Comparison of ENCODE assay signal across 9 cellular contexts in the genomic region with DNA sequence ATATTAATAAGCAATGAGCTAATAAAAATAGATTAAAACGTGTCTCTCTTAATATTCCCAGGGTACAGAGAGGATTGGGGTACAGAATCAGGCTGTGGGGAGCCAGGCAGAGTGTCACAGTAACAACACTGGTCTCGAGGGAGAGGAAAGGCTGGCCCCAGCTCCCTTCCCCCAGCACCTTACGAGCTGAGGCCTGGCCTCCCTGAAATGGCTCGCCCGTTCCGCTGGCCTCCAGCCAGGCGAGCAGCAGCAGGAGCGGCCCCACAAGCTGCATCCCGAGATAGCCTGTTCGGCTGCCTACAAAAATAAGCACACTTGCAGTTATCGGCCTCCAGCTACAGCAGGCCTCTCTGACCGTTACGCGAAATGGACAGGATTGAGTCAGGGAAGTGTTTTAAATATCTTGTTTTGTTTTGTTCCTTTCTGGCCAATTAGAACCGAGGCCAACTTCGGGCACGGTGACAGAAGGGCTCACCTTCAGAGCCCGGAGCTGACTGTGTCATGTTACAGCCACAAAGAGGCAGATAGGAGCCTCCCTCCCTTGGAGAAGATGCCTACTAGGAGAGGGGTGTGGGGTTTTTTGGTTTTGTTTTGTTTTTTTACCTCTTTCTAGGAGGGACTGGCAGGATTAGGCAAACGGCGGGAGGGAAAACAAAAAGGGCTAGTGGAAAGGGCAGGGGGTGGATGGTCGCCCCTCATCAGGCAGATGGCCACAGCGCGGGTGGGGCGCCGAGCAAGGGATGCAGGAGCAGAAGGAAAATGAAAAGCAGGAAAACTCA. TPM values are rescaled to one million over a fixed set of nuclear protein-coding genes. Genes with fewer than 3 reads are reported as not detected.
A peak's percentile ranks its signal among the peaks of the same experiment; 100 is the strongest.
DNase-seq lines count a peak whose midpoint lies in the region; ATAC-seq and TF ChIP-seq lines count a peak whose summit lies in the region.
"Had no signal": no experiment of that assay in that cellular context is flagged by ENCODE, and none has a peak within 500 bp of the region (broad histone marks: within the 10 kb centered on the region; RNA-seq: fewer than 3 reads in every experiment).

No MANE protein-coding gene starts in this region.

- no peaks in the 10 kb centered on the region for H3K27me3 ChIP-seq in Panc1 (ENCODE audit: control insufficient read depth, insufficient read depth, low read length)
- no peaks in the 10 kb centered on the region for H3K27me3 ChIP-seq in ectodermal cell (ENCODE audit: control insufficient read depth, insufficient read depth, low read length, poor library complexity, severe bottlenecking)

- ATAC-seq in Panc1 (peak; percentile 64), GM18873 (IDR thresholded peaks at IDR 0.05; ENCODE audit: low FRiP score, unreplicated experiment) (no peak)

- DNase-seq in DMS153 (lab: John Stamatoyannopoulos, UW) (peak; percentile 82), Panc1 (ENCODE audit: low read depth, low spot score) (no peak), lung microvascular endothelial cell (ENCODE audit: low read depth in 2 of 2) (peak; percentile 97 to 99)
- no peak for DNase-seq in activated T-cell treated with anti-CD3 and anti-CD28 coated beads, Interleukin-2, amount 50 U/mL, for 24 hours

- TF ChIP-seq CTCF in Panc1 (IDR thresholded peaks at IDR 0.05), result no peak

- peaks cover 72% of the 10 kb centered on the region for H3K4me1 ChIP-seq in Panc1 (ENCODE audit: control insufficient read depth, insufficient read depth, low read length)
- H3K4me1 ChIP-seq in ectodermal cell (ENCODE audit: control insufficient read depth, insufficient read depth, low read length), result peaks cover 61% of the 10 kb centered on the region

- in situ Hi-C loops in Panc1 (cut with HindIII; ENCODE audit: low pct_unique_long_range_greater_than_20kb, low sequenced_read_pairs), result no loop called here

- POLR2A ChIA-PET in Panc1 (lab: Charles Lee), result no interaction called here

- H3K27ac ChIP-seq in Panc1 (ENCODE audit: low read length) (peak overlapping the region; percentile 100), ectodermal cell (ENCODE audit: insufficient read depth, low read depth, low read length, poor library complexity, severe bottlenecking) (peak overlapping the region; percentile 96), temporal lobe (ENCODE audit: low read depth, low read length) (peak overlapping the region; percentile 100)

- H3K27me3 Mint-ChIP-seq in activated T-cell treated with anti-CD3 and anti-CD28 coated beads, Interleukin-2, amount 50 U/mL, for 24 hours, result no peaks in the 10 kb centered on the region

- H3K9me3 ChIP-seq in Panc1 (ENCODE audit: control insufficient read depth, insufficient read depth, low read depth, low read length), result no peaks in the 10 kb centered on the region
- H3K9me3 ChIP-seq in ectodermal cell (ENCODE audit: control insufficient read depth, low read length), result no peaks in the 10 kb centered on the region

- intact Hi-C loops in Panc1 (cut with micrococcal nuclease; ENCODE audit: unreplicated experiment), result no loop called here

- no peak overlapping the region for H3K4me3 Mint-ChIP-seq in activated T-cell treated with anti-CD3 and anti-CD28 coated beads, Interleukin-2, amount 50 U/mL, for 24 hours
- H3K4me3 Mint-ChIP-seq: T-helper 1 cell treated with Interleukin-12 subunit alpha and Interleukin-12 subunit beta and Interleukin-4 antibody, amounts not matched to agents 30 μg/mL and 1 μg/mL, for 36 hours had no signal

- peaks cover 6% of the 10 kb centered on the region for H3K36me3 Mint-ChIP-seq in activated T-cell treated with anti-CD3 and anti-CD28 coated beads, Interleukin-2, amount 50 U/mL, for 24 hours (ENCODE audit: low read depth)

- peaks cover 55% of the 10 kb centered on the region for H3K4me1 Mint-ChIP-seq in activated T-cell treated with anti-CD3 and anti-CD28 coated beads, Interleukin-2, amount 50 U/mL, for 24 hours (ENCODE audit: low read depth)

- CTCF ChIA-PET in Panc1 (lab: Charles Lee), result interaction anchor here (0.6 to 1.2 kb wide), 2 partner anchors 23 to 39 kb away, joined by 6 to 8 read pairs; no protein-coding TSS in a partner anchor

- H3K4me3 ChIP-seq in Panc1 (ENCODE audit: low read depth in 2 of 2, low read length in 2 of 2), result peak overlapping the region; percentile 11 to 13
- H3K4me3 ChIP-seq in ectodermal cell (ENCODE audit: insufficient read depth, low read depth, low read length), result peak overlapping the region; percentile 13

- no peak; the same call in 1 of the 2 replicates for TF ChIP-seq RAD21 in Ishikawa (IDR thresholded peaks at IDR 0.05; ENCODE audit: low read depth)

- H3K27ac Mint-ChIP-seq in activated T-cell treated with anti-CD3 and anti-CD28 coated beads, Interleukin-2, amount 50 U/mL, for 24 hours, result no peak overlapping the region

- no TSS peak for BruUV-seq in Panc1 (replicated peaks; lab: Mats Ljungman, UMichigan)

- TF ChIP-seq EP300 in Ishikawa (IDR thresholded peaks at IDR 0.05; ENCODE audit: borderline replicate concordance), result no peak

- H3K36me3 ChIP-seq in Panc1 (ENCODE audit: control insufficient read depth, insufficient read depth, low read length) (no peaks in the 10 kb centered on the region), ectodermal cell (ENCODE audit: control insufficient read depth, insufficient read depth, low read length) (no peaks in the 10 kb centered on the region)

- WGBS in ectodermal cell, 2 experiments, result 13 to 16% methylated on average over 25 of the region's 25 CpGs

- H3K9me3 Mint-ChIP-seq in activated T-cell treated with anti-CD3 and anti-CD28 coated beads, Interleukin-2, amount 50 U/mL, for 24 hours, result no peaks in the 10 kb centered on the region
- H3K9me3 Mint-ChIP-seq: T-helper 1 cell treated with Interleukin-12 subunit alpha and Interleukin-12 subunit beta and Interleukin-4 antibody, amounts not matched to agents 30 μg/mL and 1 μg/mL, for 36 hours had no signal

TF ChIP-seq in Ishikawa, 13 proteins besides CTCF, POLR2A, EP300 and RAD21:
- TF ChIP-seq EGR1 (IDR thresholded peaks at IDR 0.05) (no peak), ZBTB7A (IDR thresholded peaks at IDR 0.05; ENCODE audit: low read depth) (0 out of 2 replicates have a peak, but pooled peaks have one; percentile 47), FOXM1 (IDR thresholded peaks at IDR 0.05; ENCODE audit: borderline replicate concordance, low read depth) (peak; percentile 97), CEBPB (IDR thresholded peaks at IDR 0.05) (no peak), TAF1 (IDR thresholded peaks at IDR 0.05; ENCODE audit: low read depth) (0 out of 2 replicates have a peak, but pooled peaks have one; percentile 29), NFIC (IDR thresholded peaks at IDR 0.05) (peak; percentile 82), TEAD4 (IDR thresholded peaks at IDR 0.05) (no peak), TCF12 (IDR thresholded peaks at IDR 0.05; ENCODE audit: low read depth) (peak; percentile 48; the same call in 1 of the 2 replicates), YY1 (IDR thresholded peaks at IDR 0.05; ENCODE audit: low read depth) (no peak), CREB1 (IDR thresholded peaks at IDR 0.05; ENCODE audit: low read depth) (no peak)
- TF ChIP-seq, protein P1, sequence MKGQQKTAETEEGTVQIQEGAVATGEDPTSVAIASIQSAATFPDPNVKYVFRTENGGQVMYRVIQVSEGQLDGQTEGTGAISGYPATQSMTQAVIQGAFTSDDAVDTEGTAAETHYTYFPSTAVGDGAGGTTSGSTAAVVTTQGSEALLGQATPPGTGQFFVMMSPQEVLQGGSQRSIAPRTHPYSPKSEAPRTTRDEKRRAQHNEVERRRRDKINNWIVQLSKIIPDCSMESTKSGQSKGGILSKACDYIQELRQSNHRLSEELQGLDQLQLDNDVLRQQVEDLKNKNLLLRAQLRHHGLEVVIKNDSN (IDR thresholded peaks at IDR 0.05), result no peak; the same call in 1 of the 2 replicates
- TF ChIP-seq, protein P2, sequence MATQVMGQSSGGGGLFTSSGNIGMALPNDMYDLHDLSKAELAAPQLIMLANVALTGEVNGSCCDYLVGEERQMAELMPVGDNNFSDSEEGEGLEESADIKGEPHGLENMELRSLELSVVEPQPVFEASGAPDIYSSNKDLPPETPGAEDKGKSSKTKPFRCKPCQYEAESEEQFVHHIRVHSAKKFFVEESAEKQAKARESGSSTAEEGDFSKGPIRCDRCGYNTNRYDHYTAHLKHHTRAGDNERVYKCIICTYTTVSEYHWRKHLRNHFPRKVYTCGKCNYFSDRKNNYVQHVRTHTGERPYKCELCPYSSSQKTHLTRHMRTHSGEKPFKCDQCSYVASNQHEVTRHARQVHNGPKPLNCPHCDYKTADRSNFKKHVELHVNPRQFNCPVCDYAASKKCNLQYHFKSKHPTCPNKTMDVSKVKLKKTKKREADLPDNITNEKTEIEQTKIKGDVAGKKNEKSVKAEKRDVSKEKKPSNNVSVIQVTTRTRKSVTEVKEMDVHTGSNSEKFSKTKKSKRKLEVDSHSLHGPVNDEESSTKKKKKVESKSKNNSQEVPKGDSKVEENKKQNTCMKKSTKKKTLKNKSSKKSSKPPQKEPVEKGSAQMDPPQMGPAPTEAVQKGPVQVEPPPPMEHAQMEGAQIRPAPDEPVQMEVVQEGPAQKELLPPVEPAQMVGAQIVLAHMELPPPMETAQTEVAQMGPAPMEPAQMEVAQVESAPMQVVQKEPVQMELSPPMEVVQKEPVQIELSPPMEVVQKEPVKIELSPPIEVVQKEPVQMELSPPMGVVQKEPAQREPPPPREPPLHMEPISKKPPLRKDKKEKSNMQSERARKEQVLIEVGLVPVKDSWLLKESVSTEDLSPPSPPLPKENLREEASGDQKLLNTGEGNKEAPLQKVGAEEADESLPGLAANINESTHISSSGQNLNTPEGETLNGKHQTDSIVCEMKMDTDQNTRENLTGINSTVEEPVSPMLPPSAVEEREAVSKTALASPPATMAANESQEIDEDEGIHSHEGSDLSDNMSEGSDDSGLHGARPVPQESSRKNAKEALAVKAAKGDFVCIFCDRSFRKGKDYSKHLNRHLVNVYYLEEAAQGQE (IDR thresholded peaks at IDR 0.05; ENCODE audit: low read depth), result no peak
- TF ChIP-seq, protein P3, sequence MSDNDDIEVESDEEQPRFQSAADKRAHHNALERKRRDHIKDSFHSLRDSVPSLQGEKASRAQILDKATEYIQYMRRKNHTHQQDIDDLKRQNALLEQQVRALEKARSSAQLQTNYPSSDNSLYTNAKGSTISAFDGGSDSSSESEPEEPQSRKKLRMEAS (IDR thresholded peaks at IDR 0.05), result peak; percentile 54

RNA-seq across cellular contexts. Expression of a gene that starts 4.2 kb away (rescaled TPM):
- 50.7 TPM for total RNA-seq in Panc1 (2021; ENCODE audit: unreplicated experiment)
- 26.6 TPM for polyA plus RNA-seq in Panc1 (2012; ENCODE audit: insufficient read length)
- 69.3 TPM for polyA plus RNA-seq in ectodermal cell (2013, experiment 1 of 4)
- polyA plus RNA-seq in ectodermal cell (2013, experiment 2 of 4), result 67.7 TPM
- polyA plus RNA-seq in ectodermal cell (2013, experiment 3 of 4), result 51.1 TPM
- 46.2 TPM for polyA plus RNA-seq in ectodermal cell (2013, experiment 4 of 4)
- 34.2 and 74.8 TPM in 2 replicates for total RNA-seq in lung microvascular endothelial cell
- 32.2 TPM for total RNA-seq in temporal lobe

Comparison
In these comparisons a context has a peak if more than half of its experiments do, and no peak if none do; other contexts are left out.
1. DNase-seq: peak in DMS153 (single experiment) and lung microvascular endothelial cell (2 of 2); none in Panc1 (single experiment) and activated T-cell treated with anti-CD3 and anti-CD28 coated beads, Interleukin-2, amount 50 U/mL, for 24 hours (single experiment).
2. Peak in every context shown above with its lines, with median percentiles within 50 percentile points of each other: H3K27ac ChIP-seq.